In the genomic region with DNA sequence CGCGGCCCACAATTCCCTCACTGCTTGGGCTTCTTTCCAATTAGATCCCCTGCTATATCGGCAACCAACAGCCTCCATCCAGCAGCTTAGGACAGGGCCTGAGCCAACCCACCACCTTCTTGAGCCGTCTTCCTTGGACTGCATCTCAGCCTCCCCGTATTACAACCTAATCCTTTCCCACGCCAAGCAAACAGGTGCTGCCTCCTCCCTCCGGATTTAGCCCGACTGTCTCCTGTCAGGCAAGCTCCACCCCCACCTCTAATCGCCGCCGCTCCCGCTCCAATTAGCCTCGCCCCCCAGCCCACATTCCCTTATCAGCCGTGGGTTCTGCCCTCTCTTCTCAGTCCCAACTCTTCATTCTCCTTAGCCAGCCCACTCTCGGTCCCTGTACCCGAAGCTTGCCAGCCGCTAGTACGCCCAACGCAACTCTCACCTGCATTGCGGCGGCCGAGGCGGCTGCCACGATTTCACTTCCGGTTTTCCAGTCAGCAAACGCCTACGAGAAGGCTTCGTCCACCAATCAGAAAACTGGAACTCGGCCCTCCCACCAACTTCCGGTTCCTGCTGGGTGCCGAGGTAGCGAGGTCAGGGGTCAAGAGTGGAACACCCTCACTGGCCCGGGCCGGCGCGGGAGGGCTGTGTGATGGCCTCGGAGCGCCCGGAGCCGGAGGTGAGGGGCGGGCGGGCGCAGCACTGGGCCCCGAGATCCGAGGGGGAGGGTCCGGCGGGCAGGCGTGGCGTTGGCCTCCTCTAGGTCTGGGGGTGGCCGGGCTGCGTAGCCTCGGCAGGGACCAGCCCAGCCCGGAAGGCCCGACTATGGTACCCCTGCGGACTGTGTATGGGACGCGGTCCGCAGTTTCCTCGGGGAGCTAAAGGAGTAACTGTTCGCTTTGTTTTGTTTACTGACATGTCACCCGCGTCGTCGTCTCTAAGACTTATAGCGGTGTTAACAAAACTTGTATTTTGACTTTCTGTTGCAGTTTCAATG, we compare ENCODE assay signal across 8 cellular contexts. TPM values are rescaled to one million over a fixed set of nuclear protein-coding genes. Genes with fewer than 3 reads are reported as not detected.
A peak's percentile ranks its signal among the peaks of the same experiment; 100 is the strongest.
DNase-seq lines count a peak whose midpoint lies in the region; ATAC-seq and TF ChIP-seq lines count a peak whose summit lies in the region.

A gene with protein sequence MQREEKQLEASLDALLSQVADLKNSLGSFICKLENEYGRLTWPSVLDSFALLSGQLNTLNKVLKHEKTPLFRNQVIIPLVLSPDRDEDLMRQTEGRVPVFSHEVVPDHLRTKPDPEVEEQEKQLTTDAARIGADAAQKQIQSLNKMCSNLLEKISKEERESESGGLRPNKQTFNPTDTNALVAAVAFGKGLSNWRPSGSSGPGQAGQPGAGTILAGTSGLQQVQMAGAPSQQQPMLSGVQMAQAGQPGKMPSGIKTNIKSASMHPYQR (minus strand): TSS at position 475 of the 988 bp plus-strand sequence. CDS start 36 bp downstream, at position 439.
A gene (plus strand): TSS at position 574 of the 988 bp plus-strand sequence. CDS start 70 bp downstream, at position 644.

- ATAC-seq in GM19395 (IDR thresholded peaks at IDR 0.05; ENCODE audit: unreplicated experiment) (peak; percentile 96), HG03565 (IDR thresholded peaks at IDR 0.05; ENCODE audit: unreplicated experiment) (peak; percentile 86), left lung (peak; percentile 99)

- H3K4me3 ChIP-seq in left lung, result peak within 1 kb of the TSS; percentile 78 to 89

- intact Hi-C loops in left lung (cut with DNase I), result loop anchor here in 1 of 2 donors (10.0 kb wide), 1 partner anchor 155 kb away; no protein-coding TSS in a partner anchor

- H3K36me3 ChIP-seq in left lung, result peaks cover 16 to 33% of the 10 kb centered on the region in 2 donors

- H3K27ac ChIP-seq in left lung, result peak within 1 kb of the TSS; percentile 78 to 81

- peaks cover 14 to 37% of the 10 kb centered on the region in 2 donors for H3K4me1 ChIP-seq in left lung

- DNase-seq in C1 segment of cervical spinal cord (lab: John Stamatoyannopoulos, UW) (peak; percentile 59 to 96 (median 92)), NCI-H774 (lab: John Stamatoyannopoulos, UW) (peak; percentile 99), dermis blood vessel endothelial cell (peak; percentile 97), left lung (peak; percentile 94 to 96)
- peak; percentile 91 to 93 for DNase-seq in activated CD4-positive, alpha-beta T cell treated with anti-CD3 and anti-CD28 coated beads, Interleukin-2, amount 50 U/mL, for 4 hours
- DNase-seq in stimulated activated CD4-positive, alpha-beta T cell treated with anti-CD3 and anti-CD28 coated beads, Interleukin-2, amount 100 ng/mL, for 4 hours (ENCODE audit: low read depth), result peak; percentile 88

- TF ChIP-seq CTCF in left lung (IDR thresholded peaks at IDR 0.05), result no peak

- no peaks in the 10 kb centered on the region for H3K27me3 ChIP-seq in left lung

- H3K9me3 ChIP-seq in left lung, result no peaks in the 10 kb centered on the region

RNA-seq across cellular contexts. Expression of the first gene that starts in this region (rescaled TPM):
- total RNA-seq in dermis blood vessel endothelial cell (45.9 and 51.9 TPM in 2 replicates), left lung (10 to 100 TPM; 40.3 to 48.5 TPM)

RNA-seq across cellular contexts. Expression of the second gene that starts in this region (rescaled TPM):
- total RNA-seq in dermis blood vessel endothelial cell (18.9 and 24.8 TPM in 2 replicates), left lung (10 to 100 TPM; 40.1 to 68.0 TPM)

Comparison
In these comparisons a context has a peak if more than half of its experiments do, and no peak if none do; other contexts are left out.
1. Peak in every context shown above with its lines: DNase-seq, ATAC-seq, H3K4me3 ChIP-seq and H3K27ac ChIP-seq.